ENCODE assay signal across 9 cellular contexts in genomic region chr14:22979748-22980392, GRCh38. TPM values are rescaled to one million over a fixed set of nuclear protein-coding genes. Genes with fewer than 3 reads are reported as not detected.
DNase-seq lines count a peak whose midpoint lies in the region; ATAC-seq, FAIRE-seq and TF ChIP-seq lines count a peak whose summit lies in the region.
"Had no signal": no experiment of that assay in that cellular context is flagged by ENCODE, and none has a peak within 500 bp of the region (broad histone marks: within the 10 kb centered on the region; RNA-seq: fewer than 3 reads in every experiment).

No MANE protein-coding gene starts in this region.

- FAIRE-seq in pancreas (lab: Jason Lieb, UNC): no peak

- H3K27ac ChIP-seq in DND-41 (ENCODE audit: low read length) (0 out of 2 replicates have a peak overlapping the region, but pooled peaks have one; percentile 9), esophagus squamous epithelium (peak overlapping the region; percentile 90 to 95 (median 94)), pancreas (peak overlapping the region; percentile 18 to 70 (median 46))

- H3K4me3 ChIP-seq in DND-41 (ENCODE audit: low read depth in 1 of 2, low read length in 2 of 2) (peak overlapping the region in 1 of 2 experiments; percentile 83; a peak in 3 of 4 replicates), esophagus squamous epithelium (peak overlapping the region; percentile 80 to 92 (median 86)), pancreas (peak overlapping the region in 3 of 4 donors; percentile 59 to 72 (median 71))

- peaks cover 12% of the 10 kb centered on the region; the same call in 1 of the 2 replicates for H3K79me2 ChIP-seq in DND-41 (ENCODE audit: insufficient read depth, low read length)

- H3K9ac ChIP-seq in DND-41 (ENCODE audit: low read depth, low read length): peak overlapping the region; percentile 77

- ATAC-seq in DND-41 (ENCODE audit: insufficient read depth, low read depth) (no peak), pancreas (no peak), GM19455 (IDR thresholded peaks at IDR 0.05; ENCODE audit: unreplicated experiment) (no peak), HG02571 (IDR thresholded peaks at IDR 0.05; ENCODE audit: unreplicated experiment) (no peak)

- peaks cover 9% of the 10 kb centered on the region; the same call in 1 of the 2 replicates for H4K20me1 ChIP-seq in DND-41 (ENCODE audit: insufficient read depth, low read length)

- peak overlapping the region; percentile 20; the same call in 1 of the 2 replicates for H2AFZ ChIP-seq in DND-41 (ENCODE audit: low read depth, low read length)

- intact Hi-C loops in esophagus squamous epithelium (cut with DNase I): loop anchor here (5.0 kb wide), 1 partner anchor 48 kb away; no protein-coding TSS in a partner anchor
- intact Hi-C loops in pancreas (cut with DNase I): loop anchor here in 1 of 3 donors (10.0 kb wide), 1 partner anchor 105 kb away; the partner anchor contains the start of gene LRP10

- TF ChIP-seq POLR2A in esophagus squamous epithelium (IDR thresholded peaks at IDR 0.05): no peak

- H3K4me1 ChIP-seq in DND-41 (ENCODE audit: insufficient read depth, low read length) (peaks cover 47% of the 10 kb centered on the region), esophagus squamous epithelium (peaks cover 23 to 91% (median 27%) of the 10 kb centered on the region in 3 donors), pancreas (peaks cover 23 to 37% (median 29%) of the 10 kb centered on the region in 3 donors)

- no peak for DNase-seq in DND-41
- DNase-seq in RPMI7951 (ENCODE audit: low read depth): peak; percentile 51
- no peak for DNase-seq in esophagus squamous epithelium (lab: John Stamatoyannopoulos, UW)
- DNase-seq in pancreas: peak in 1 of 6 donors; percentile 16
- DNase-seq in HPDE6-E6E7 (ENCODE audit: extremely low spot score): no peak
- no peak for DNase-seq in amniotic stem cell (lab: John Stamatoyannopoulos, UW)
- DNase-seq: MM.1S had no signal

- H3K27me3 ChIP-seq in DND-41 (ENCODE audit: insufficient read depth, low read length, poor library complexity) (no peaks in the 10 kb centered on the region), esophagus squamous epithelium (peaks cover 0 to 18% (median 0%) of the 10 kb centered on the region in 4 donors), pancreas (no peaks in the 10 kb centered on the region)

- H3K4me2 ChIP-seq in DND-41 (ENCODE audit: insufficient read depth, low read length): peak overlapping the region; percentile 77

- H3K9me3 ChIP-seq in DND-41 (ENCODE audit: insufficient read depth, low read length, severe bottlenecking) (no peaks in the 10 kb centered on the region), esophagus squamous epithelium (no peaks in the 10 kb centered on the region), pancreas (no peaks in the 10 kb centered on the region)

- H3K36me3 ChIP-seq in DND-41 (ENCODE audit: insufficient read depth, low read length) (peaks cover 18% of the 10 kb centered on the region), esophagus squamous epithelium (peaks cover 0 to 20% (median 0%) of the 10 kb centered on the region in 3 donors), pancreas (no peaks in the 10 kb centered on the region)

- WGBS in esophagus squamous epithelium, 2 donors: 17 to 40% methylated on average over 8 of the region's 8 CpGs
- 57 to 58% methylated on average over 8 of the region's 8 CpGs for WGBS in pancreas, 2 donors

- TF ChIP-seq CTCF in DND-41 (IDR thresholded peaks at IDR 0.05; ENCODE audit: borderline replicate concordance, extremely low read depth, low read length, poor library complexity, severe bottlenecking) (no peak), esophagus squamous epithelium (IDR thresholded peaks at IDR 0.05) (no peak), pancreas (IDR thresholded peaks at IDR 0.05) (no peak)

RNA-seq across cellular contexts. Expression of gene AJUBA, which starts 2.5 kb away (rescaled TPM):
- total RNA-seq in RPMI7951 (2014; rRNA removed; shearing (Covaris generic)): 31.0 and 35.3 TPM in 2 replicates
- total RNA-seq in esophagus squamous epithelium: 10 to 100 TPM; 31.3 to 44.3 (median 34.5) TPM
- total RNA-seq in pancreas: 10 to 100 TPM in 2 of 6 donors, 1 to 10 TPM in 4; 5.4 to 17.8 (median 9.1) TPM
- polyA plus RNA-seq in pancreas: 1 to 10 TPM; 6.3 to 9.5 TPM

RNA-seq across cellular contexts. Expression of gene HAUS4, which starts 23.0 kb away (rescaled TPM):
- total RNA-seq in RPMI7951 (2014; rRNA removed; shearing (Covaris generic)): 35.3 and 59.3 TPM in 2 replicates
- 10 to 100 TPM; 27.6 to 44.3 (median 33.6) TPM for total RNA-seq in esophagus squamous epithelium
- total RNA-seq in pancreas: 10 to 100 TPM; 18.4 to 31.8 (median 23.4) TPM
- polyA plus RNA-seq in pancreas: 10 to 100 TPM; 13.6 to 17.0 TPM

RNA-seq across cellular contexts. Expression of gene C14orf93, which starts 30.1 kb away (rescaled TPM):
- 4.4 and 8.2 TPM in 2 replicates for total RNA-seq in RPMI7951 (2014; rRNA removed; shearing (Covaris generic))
- total RNA-seq in esophagus squamous epithelium (10 to 100 TPM in 2 of 4 donors, 1 to 10 TPM in 2; 3.4 to 12.7 (median 8.8) TPM), pancreas (1 to 10 TPM; 4.3 to 7.5 (median 5.4) TPM)
- 10 to 100 TPM in 1 of 2 donors, 1 to 10 TPM in 1; 8.3 to 11.3 TPM for polyA plus RNA-seq in pancreas

RNA-seq across cellular contexts. Expression of gene PRMT5, which starts 50.7 kb away (rescaled TPM):
- total RNA-seq in RPMI7951 (2014; rRNA removed; shearing (Covaris generic)): 49.3 and 61.1 TPM in 2 replicates
- total RNA-seq in esophagus squamous epithelium: 10 to 100 TPM; 36.5 to 75.0 (median 66.1) TPM
- total RNA-seq in pancreas: 10 to 100 TPM; 16.3 to 31.8 (median 29.2) TPM
- 10 to 100 TPM; 15.6 to 27.5 TPM for polyA plus RNA-seq in pancreas

RNA-seq across cellular contexts. Expression of gene PSMB5, which starts 54.8 kb away (rescaled TPM):
- total RNA-seq in RPMI7951 (2014; rRNA removed; shearing (Covaris generic)): 309 and 373 TPM in 2 replicates
- 100 to 1,000 TPM; 140 to 185 (median 153) TPM for total RNA-seq in esophagus squamous epithelium
- total RNA-seq in pancreas: 10 to 100 TPM; 29.6 to 50.4 (median 45.9) TPM
- 10 to 100 TPM; 31.8 to 62.9 TPM for polyA plus RNA-seq in pancreas

Comparison
In these comparisons a context has a peak if more than half of its experiments do, and no peak if none do; other contexts are left out.
1. H3K27ac ChIP-seq: peak in every context shown above with its lines; median percentile 94 in esophagus squamous epithelium; 46 in pancreas; 9 in DND-41.